Comparison of ENCODE assay signal across 23 cellular contexts in the genomic region with DNA sequence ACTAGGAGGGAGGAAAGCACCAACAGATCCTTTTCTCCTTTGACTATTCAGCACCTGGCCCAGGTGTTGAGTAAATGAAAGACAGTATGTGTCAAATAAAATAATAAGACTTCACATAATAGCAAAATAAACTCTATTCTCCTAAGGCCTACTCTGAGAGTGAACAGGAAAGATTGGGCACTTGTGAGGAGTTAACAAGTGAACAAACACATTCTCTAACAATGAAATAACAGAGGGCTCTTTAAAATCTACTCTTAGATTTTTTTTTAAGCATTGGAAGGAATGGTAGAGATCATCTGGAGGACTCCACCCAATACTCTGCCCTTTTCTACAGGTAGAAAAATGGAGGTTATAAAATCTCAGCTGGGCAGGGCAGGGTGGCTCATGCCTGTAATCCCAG.
"Had no signal": no experiment of that assay in that cellular context is flagged by ENCODE, and none has a peak within 500 bp of the region (broad histone marks: within the 10 kb centered on the region; RNA-seq: fewer than 3 reads in every experiment).

No MANE protein-coding gene starts in this region.

- H3K4me1 ChIP-seq: breast epithelium, tibial artery had no signal

- H3K27ac Mint-ChIP-seq: activated CD8-positive, alpha-beta T cell treated with anti-CD3 and anti-CD28 coated beads for 36 hours; activated naive CD4-positive, alpha-beta T cell treated with anti-CD3 and anti-CD28 coated beads, Interleukin-2, amount 50 U/mL, for 72 hours; mesothelial cell of epicardium; neural progenitor cell; stimulated activated naive CD8-positive, alpha-beta T cell treated with anti-CD3 and anti-CD28 coated beads, Interleukin-15, amount 100 ng/mL, for 72 hours had no signal

- H3K27me3 ChIP-seq: breast epithelium, foreskin keratinocyte, heart left ventricle, neural progenitor cell, tibial artery had no signal

- H3K4me3 ChIP-seq: breast epithelium, heart left ventricle, neural progenitor cell, tibial artery had no signal

- H3K4me2 ChIP-seq: neural progenitor cell had no signal

- H3K9ac ChIP-seq: neural progenitor cell had no signal

- ATAC-seq: activated CD8-positive, alpha-beta T cell treated with anti-CD3 and anti-CD28 coated beads for 36 hours; activated naive CD4-positive, alpha-beta T cell treated with anti-CD3 and anti-CD28 coated beads, Interleukin-2, amount 50 U/mL, for 72 hours; esophagus mucosa; foreskin keratinocyte; heart left ventricle; naive thymus-derived CD8-positive, alpha-beta T cell; right cardiac atrium; stimulated activated naive CD8-positive, alpha-beta T cell treated with anti-CD3 and anti-CD28 coated beads, Interleukin-15, amount 100 ng/mL, for 72 hours had no signal

- H3K4me3 Mint-ChIP-seq: activated CD8-positive, alpha-beta T cell treated with anti-CD3 and anti-CD28 coated beads for 36 hours; endodermal cell; mesothelial cell of epicardium; naive thymus-derived CD8-positive, alpha-beta T cell; neural progenitor cell; stimulated activated naive CD8-positive, alpha-beta T cell treated with anti-CD3 and anti-CD28 coated beads, Interleukin-15, amount 100 ng/mL, for 72 hours had no signal

- DNase-seq: activated B cell treated with CpG ODN at 0.5 μM for 24 hours; activated CD4-positive, alpha-beta T cell treated with anti-CD3 and anti-CD28 coated beads, Interleukin-2, amount 50 U/mL, for 1 hour; activated CD8-positive, alpha-beta T cell treated with anti-CD3 and anti-CD28 coated beads for 36 hours; activated naive CD4-positive, alpha-beta T cell; activated T-cell treated with anti-CD3 and anti-CD28 coated beads, Interleukin-2, amount 50 U/mL, for 48 hours; central memory CD4-positive, alpha-beta T cell; endodermal cell; foreskin keratinocyte; heart left ventricle; hypothalamus; naive thymus-derived CD8-positive, alpha-beta T cell; occipital lobe; posterior cingulate gyrus; right cardiac atrium; stimulated activated CD4-positive, alpha-beta T cell treated with anti-CD3 and anti-CD28 coated beads, Interleukin-2, amount 100 ng/mL, for 48 hours; stimulated activated naive CD8-positive, alpha-beta T cell treated with anti-CD3 and anti-CD28 coated beads, Interleukin-15, amount 100 ng/mL, for 72 hours; T-helper 2 cell; tibial artery had no signal

- H3K27ac ChIP-seq: breast epithelium, foreskin keratinocyte, heart left ventricle, neural progenitor cell, tibial artery had no signal

- H3K27me3 Mint-ChIP-seq: activated B cell treated with CpG ODN at 0.5 μM for 24 hours; activated CD8-positive, alpha-beta T cell treated with anti-CD3 and anti-CD28 coated beads for 36 hours; stimulated activated naive CD8-positive, alpha-beta T cell treated with anti-CD3 and anti-CD28 coated beads, Interleukin-15, amount 100 ng/mL, for 72 hours had no signal

- H3K9me3 Mint-ChIP-seq: activated B cell treated with CpG ODN at 0.5 μM for 24 hours; activated CD8-positive, alpha-beta T cell treated with anti-CD3 and anti-CD28 coated beads for 36 hours; activated naive CD4-positive, alpha-beta T cell treated with anti-CD3 and anti-CD28 coated beads, Interleukin-2, amount 50 U/mL, for 72 hours; endodermal cell; naive thymus-derived CD8-positive, alpha-beta T cell; neural progenitor cell; stimulated activated naive CD8-positive, alpha-beta T cell treated with anti-CD3 and anti-CD28 coated beads, Interleukin-15, amount 100 ng/mL, for 72 hours had no signal

- H2AFZ ChIP-seq: neural progenitor cell had no signal

- H3K4me1 Mint-ChIP-seq: stimulated activated naive CD8-positive, alpha-beta T cell treated with anti-CD3 and anti-CD28 coated beads, Interleukin-15, amount 100 ng/mL, for 72 hours had no signal

- H3K36me3 ChIP-seq: breast epithelium, heart left ventricle, neural progenitor cell, tibial artery had no signal

- H3K36me3 Mint-ChIP-seq: activated naive CD4-positive, alpha-beta T cell treated with anti-CD3 and anti-CD28 coated beads, Interleukin-2, amount 50 U/mL, for 72 hours; mesothelial cell of epicardium; naive thymus-derived CD8-positive, alpha-beta T cell; neural progenitor cell had no signal

- H3K9me3 ChIP-seq: breast epithelium, heart left ventricle, tibial artery had no signal
